13 cellular contexts compared by ENCODE assay signal in the genomic region with DNA sequence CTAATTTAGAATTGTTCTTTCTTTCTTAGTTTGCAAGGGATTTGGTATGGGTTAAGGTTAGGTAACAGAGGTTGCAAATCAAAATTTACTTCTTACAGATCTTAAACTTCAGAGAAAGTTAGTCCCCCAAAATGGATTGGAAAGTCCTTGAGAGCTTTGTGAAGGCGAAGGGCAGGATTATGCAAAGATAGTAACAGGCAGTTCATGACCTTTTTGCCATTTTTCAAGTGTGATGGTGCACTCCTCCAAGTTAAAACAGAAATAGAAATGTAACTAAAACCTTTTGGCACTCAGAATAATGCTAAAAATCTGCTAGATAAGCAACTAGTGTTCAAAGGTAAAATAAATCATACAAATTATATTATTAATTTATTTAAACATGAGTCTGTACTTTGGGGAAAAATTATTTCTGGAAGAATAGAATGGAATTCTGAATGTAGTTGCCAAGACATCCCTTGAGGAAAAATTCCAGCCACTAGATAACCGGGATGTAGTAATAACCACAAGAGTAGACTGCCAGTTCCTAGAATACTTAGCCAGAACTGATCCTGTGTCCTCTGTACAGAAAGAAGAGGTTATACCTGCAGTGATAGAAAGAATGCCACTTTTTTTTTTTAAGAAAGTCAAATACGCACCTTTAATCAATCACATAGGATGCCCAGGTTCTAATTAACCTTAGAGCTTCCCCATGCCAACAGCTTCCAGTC. TPM values are rescaled to one million over a fixed set of nuclear protein-coding genes. Genes with fewer than 3 reads are reported as not detected.
"Had no signal": no experiment of that assay in that cellular context is flagged by ENCODE, and none has a peak within 500 bp of the region (broad histone marks: within the 10 kb centered on the region; RNA-seq: fewer than 3 reads in every experiment).

No MANE protein-coding gene starts in this region.

- H3K36me3 ChIP-seq: gastrocnemius medialis, left lung, thyroid gland had no signal

- H3K4me3 ChIP-seq: gastrocnemius medialis, left lung, smooth muscle cell, thyroid gland had no signal

- H3K4me2 ChIP-seq: smooth muscle cell had no signal

- H3K9me3 ChIP-seq: gastrocnemius medialis, left lung, thyroid gland had no signal

- H3K4me1 ChIP-seq: left lung, thyroid gland had no signal

- H3K27ac ChIP-seq: gastrocnemius medialis, left lung, thyroid gland had no signal

- H3K27me3 ChIP-seq: gastrocnemius medialis, left lung, thyroid gland had no signal

- ATAC-seq: effector memory CD8-positive, alpha-beta T cell; gastrocnemius medialis; left lung; naive thymus-derived CD4-positive, alpha-beta T cell had no signal

- DNase-seq: cerebellar nuclear complex; effector memory CD8-positive, alpha-beta T cell; gastrocnemius medialis; islet precursor cell; left lung; naive thymus-derived CD4-positive, alpha-beta T cell; posterior cingulate gyrus; stimulated activated CD4-positive, alpha-beta T cell treated with anti-CD3 and anti-CD28 coated beads, Interleukin-2, amount 100 ng/mL, for 48 hours; stimulated activated naive CD4-positive, alpha-beta T cell treated with Interleukin-2 at 50 U/mL for 16 hours; thyroid gland had no signal

RNA-seq across cellular contexts. Expression of gene DAAM2, which starts 31.8 kb away (rescaled TPM):
- total RNA-seq: naive thymus-derived CD4-positive, alpha-beta T cell had no signal
- polyA plus RNA-seq: naive thymus-derived CD4-positive, alpha-beta T cell had no signal

RNA-seq across cellular contexts. Expression of gene KIF6, which starts 35.2 kb away (rescaled TPM):
- total RNA-seq: gastrocnemius medialis; mononuclear cell; naive thymus-derived CD4-positive, alpha-beta T cell; pulmonary artery endothelial cell had no signal
